Comparison of ENCODE assay signal across 10 cellular contexts in the genomic region with DNA sequence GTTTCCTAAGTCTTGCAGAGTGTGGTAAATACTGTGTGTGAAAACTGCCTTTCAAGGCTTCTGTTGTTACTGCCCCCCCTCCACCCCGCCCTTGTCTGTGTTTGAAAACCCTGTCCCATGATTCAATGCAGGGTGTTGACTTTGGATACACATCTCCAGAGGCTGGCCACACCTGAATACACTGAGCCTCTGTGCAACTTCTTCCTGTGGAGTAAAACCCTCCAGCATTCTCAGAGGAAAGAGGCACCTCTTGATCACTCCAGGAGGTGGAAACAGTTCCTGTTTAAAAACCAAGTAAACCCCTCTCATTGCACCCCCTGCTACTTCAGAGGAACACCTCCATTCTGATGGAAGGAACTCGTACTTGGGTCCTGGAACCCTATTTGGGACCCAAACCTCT.
DNase-seq lines count a peak whose midpoint lies in the region; FAIRE-seq and TF ChIP-seq lines count a peak whose summit lies in the region.
"Had no signal": no experiment of that assay in that cellular context is flagged by ENCODE, and none has a peak within 500 bp of the region (broad histone marks: within the 10 kb centered on the region; RNA-seq: fewer than 3 reads in every experiment).

No MANE protein-coding gene starts in this region.

- H3K27ac ChIP-seq in breast epithelium, result peak overlapping the region; percentile 53 to 71

- no peak for TF ChIP-seq POLR2A in breast epithelium (IDR thresholded peaks at IDR 0.05)

- H3K4me3 ChIP-seq in breast epithelium, result no peak overlapping the region

- peaks cover 41% of the 10 kb centered on the region for H3K4me1 Mint-ChIP-seq in nephron
- H3K4me1 Mint-ChIP-seq in osteocyte (ENCODE audit: unreplicated experiment), result peaks cover 24% of the 10 kb centered on the region

- no peak for TF ChIP-seq CTCF in breast epithelium (IDR thresholded peaks at IDR 0.05)
- no peak for TF ChIP-seq CTCF in nephron (IDR thresholded peaks at IDR 0.05; ENCODE audit: unreplicated experiment in 3 of 3)
- TF ChIP-seq CTCF in osteocyte (IDR thresholded peaks at IDR 0.05), result no peak

- H3K27me3 Mint-ChIP-seq in nephron (ENCODE audit: low read depth) (peaks cover 5% of the 10 kb centered on the region), osteocyte (ENCODE audit: unreplicated experiment) (no peaks in the 10 kb centered on the region)
- H3K27me3 Mint-ChIP-seq: stimulated activated naive CD8-positive, alpha-beta T cell treated with anti-CD3 and anti-CD28 coated beads, Interleukin-15, Interleukin-2, amounts not matched to agents 100 ng/mL and 50 ng/mL, for 24 hours had no signal

- H3K4me1 ChIP-seq in breast epithelium, result no peaks in the 10 kb centered on the region

- DNase-seq in GM18507 (ENCODE audit: extremely low spot score, insufficient read length, low read depth) (no peak), NCI-H510A treated with DMSO at 0.1 percent for 48 hours (lab: John Stamatoyannopoulos, UW) (peak; percentile 82), breast epithelium (ENCODE audit: low spot score in 2 of 2) (peak in 1 of 2 donors; percentile 45), T1000 (lab: John Stamatoyannopoulos, UW) (no peak), osteocyte (ENCODE audit: extremely low spot score, unreplicated experiment) (no peak), pons (ENCODE audit: low spot score) (no peak)
- DNase-seq: activated T-cell treated with anti-CD3 and anti-CD28 coated beads for 4 hours, NCI-H226 had no signal

- no peaks in the 10 kb centered on the region for H3K27me3 ChIP-seq in breast epithelium

- no peaks in the 10 kb centered on the region for H3K36me3 Mint-ChIP-seq in nephron (ENCODE audit: low read depth)
- H3K36me3 Mint-ChIP-seq in osteocyte (ENCODE audit: unreplicated experiment), result peaks cover 10% of the 10 kb centered on the region

- H3K9me3 Mint-ChIP-seq in nephron (no peaks in the 10 kb centered on the region), osteocyte (ENCODE audit: unreplicated experiment) (no peaks in the 10 kb centered on the region)
- H3K9me3 Mint-ChIP-seq: stimulated activated naive CD8-positive, alpha-beta T cell treated with anti-CD3 and anti-CD28 coated beads, Interleukin-15, Interleukin-2, amounts not matched to agents 100 ng/mL and 50 ng/mL, for 24 hours had no signal

- no peak overlapping the region for H3K4me3 Mint-ChIP-seq in nephron
- H3K4me3 Mint-ChIP-seq in osteocyte (ENCODE audit: unreplicated experiment), result no peak overlapping the region
- H3K4me3 Mint-ChIP-seq: stimulated activated naive CD8-positive, alpha-beta T cell treated with anti-CD3 and anti-CD28 coated beads, Interleukin-15, Interleukin-2, amounts not matched to agents 100 ng/mL and 50 ng/mL, for 24 hours had no signal

- no peaks in the 10 kb centered on the region for H3K9me3 ChIP-seq in breast epithelium

- peak; percentile 12 for FAIRE-seq in GM18507 (lab: Jason Lieb, UNC)

- peak overlapping the region in 2 of 3 experiments; percentile 8 to 36 for H3K27ac Mint-ChIP-seq in nephron
- H3K27ac Mint-ChIP-seq in osteocyte (ENCODE audit: unreplicated experiment), result no peak overlapping the region

- intact Hi-C loops in breast epithelium (cut with DNase I; ENCODE audit: low total_unique reads), result loop anchor here (10.0 kb wide), 1 partner anchor 193 kb away; no protein-coding TSS in a partner anchor

- H3K36me3 ChIP-seq in breast epithelium, result no peaks in the 10 kb centered on the region
